Comparison of ENCODE assay signal across 8 cellular contexts in the genomic region with DNA sequence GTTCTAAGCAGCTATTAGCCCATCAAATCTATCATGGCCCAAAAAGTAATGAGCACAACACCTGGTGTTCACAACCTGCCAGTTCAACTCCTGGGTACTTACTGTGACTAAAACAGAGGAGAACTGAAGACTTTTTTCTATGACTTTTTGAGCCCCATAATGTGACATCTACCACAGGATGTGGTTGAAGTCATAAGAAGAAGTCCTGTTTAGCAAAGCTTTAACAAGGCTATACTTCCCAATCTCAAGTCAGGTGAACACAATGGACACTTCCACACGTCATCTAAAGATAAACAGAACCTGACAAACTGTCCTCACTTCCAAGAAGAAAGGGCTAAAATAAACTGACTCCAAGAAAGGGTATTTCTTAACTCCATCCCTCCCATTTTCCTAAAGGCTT.
DNase-seq lines count a peak whose midpoint lies in the region; ATAC-seq lines count a peak whose summit lies in the region.
"Had no signal": no experiment of that assay in that cellular context is flagged by ENCODE, and none has a peak within 500 bp of the region (broad histone marks: within the 10 kb centered on the region; RNA-seq: fewer than 3 reads in every experiment).

No MANE protein-coding gene starts in this region.

- peaks cover 21% of the 10 kb centered on the region for H3K4me1 Mint-ChIP-seq in memory B cell

- ATAC-seq in GM18520 (IDR thresholded peaks at IDR 0.05; ENCODE audit: unreplicated experiment): peak; percentile 66
- peak; percentile 75 for ATAC-seq in GM21717 (IDR thresholded peaks at IDR 0.05; ENCODE audit: unreplicated experiment)
- ATAC-seq in memory B cell (ENCODE audit: low read depth): peak; percentile 99

- no peaks in the 10 kb centered on the region for H3K9me3 Mint-ChIP-seq in memory B cell
- H3K9me3 Mint-ChIP-seq: activated T-helper 2 cell treated with anti-CD3 and anti-CD28 coated beads, Interferon-gamma antibody, Interleukin-2, Interleukin-4, amounts not matched to agents 10 μg/mL and 5 μg/mL and 100 μg/mL, durations not matched to agents 14 hours and 24 hours and 36 hours had no signal

- peak overlapping the region; percentile 67 for H3K27ac Mint-ChIP-seq in memory B cell
- H3K27ac Mint-ChIP-seq: activated T-helper 2 cell treated with anti-CD3 and anti-CD28 coated beads, Interferon-gamma antibody, Interleukin-2, Interleukin-4, amounts not matched to agents 10 μg/mL and 5 μg/mL and 100 μg/mL, durations not matched to agents 14 hours and 24 hours and 36 hours had no signal

- no peaks in the 10 kb centered on the region for H3K27me3 Mint-ChIP-seq in memory B cell

- H3K4me3 Mint-ChIP-seq in memory B cell: no peak overlapping the region

- H3K27ac ChIP-seq in KOPT-K1 (ENCODE audit: low read depth, low read length, poor library complexity, severe bottlenecking): peak overlapping the region; percentile 6

- H3K9me3 ChIP-seq in KOPT-K1 (ENCODE audit: insufficient read depth, low read length, poor library complexity, severe bottlenecking): no peaks in the 10 kb centered on the region

- DNase-seq in memory B cell (ENCODE audit: low spot score in 2 of 2): peak in 1 of 2 donors; percentile 17
- no peak for DNase-seq in mucosa of gallbladder (ENCODE audit: low spot score)
- DNase-seq in foreskin melanocyte: no peak
- DNase-seq in NCI-H510A treated with DMSO at 0.1 percent for 48 hours (lab: John Stamatoyannopoulos, UW): no peak

- H3K36me3 Mint-ChIP-seq in memory B cell: peaks cover 19% of the 10 kb centered on the region

- H3K36me3 ChIP-seq in KOPT-K1 (ENCODE audit: insufficient read depth, low read length): peaks cover 8% of the 10 kb centered on the region
